In the genomic region with DNA sequence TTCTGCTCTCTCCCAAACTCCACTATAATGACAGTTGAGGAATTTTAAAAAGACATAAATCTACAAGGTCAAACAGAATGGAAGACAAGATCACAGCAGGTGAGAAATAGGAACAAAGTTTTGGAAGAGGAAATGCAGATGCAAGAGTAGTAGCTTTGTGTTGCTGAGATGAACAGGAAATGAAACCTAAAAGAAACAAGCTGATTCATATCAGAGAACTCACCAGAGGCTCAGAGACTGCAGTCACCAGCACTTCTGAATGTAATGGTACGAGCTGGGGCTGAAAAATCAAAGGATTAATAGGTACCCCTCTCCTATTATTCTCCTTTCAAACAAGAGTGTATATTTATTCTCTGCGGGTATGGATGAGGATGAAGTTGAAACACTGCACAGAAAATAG, we compare ENCODE assay signal across 8 cellular contexts.
A peak's percentile ranks its signal among the peaks of the same experiment; 100 is the strongest.
DNase-seq lines count a peak whose midpoint lies in the region; ATAC-seq and TF ChIP-seq lines count a peak whose summit lies in the region.

No MANE protein-coding gene starts in this region.

- intact Hi-C loops in lower leg skin (cut with DNase I; ENCODE audit: low total_unique reads), result no loop called here

- no peak for TF ChIP-seq EP300 in suprapubic skin (IDR thresholded peaks at IDR 0.05)

- in situ Hi-C loops in brain microvascular endothelial cell (cut with HindIII; ENCODE audit: low pct_ligation_motif_present, low sequenced_read_pairs), result no loop called here

- H3K27me3 ChIP-seq in suprapubic skin, result no peaks in the 10 kb centered on the region
- no peaks in the 10 kb centered on the region for H3K27me3 ChIP-seq in brain microvascular endothelial cell (replicated peaks)

- 69% methylated on average over 2 of the region's 2 CpGs for WGBS in suprapubic skin
- WGBS in lower leg skin, 2 donors, result 62 to 72% methylated on average over 2 of the region's 2 CpGs

- H3K36me3 ChIP-seq in suprapubic skin (no peaks in the 10 kb centered on the region), brain microvascular endothelial cell (replicated peaks) (no peaks in the 10 kb centered on the region)

- TF ChIP-seq POLR2A in suprapubic skin (IDR thresholded peaks at IDR 0.05), result no peak
- no peak for TF ChIP-seq POLR2A in lower leg skin (IDR thresholded peaks at IDR 0.05)

- no peak overlapping the region for H3K4me3 ChIP-seq in suprapubic skin
- no peak overlapping the region for H3K4me3 ChIP-seq in brain microvascular endothelial cell (ENCODE audit: low read depth, low read length)
- no peak overlapping the region for H3K4me3 ChIP-seq in lower leg skin (ENCODE audit: low read depth, poor library complexity, severe bottlenecking)

- no peak for TF ChIP-seq CTCF in suprapubic skin (IDR thresholded peaks at IDR 0.05)
- no peak for TF ChIP-seq CTCF in brain microvascular endothelial cell (IDR thresholded peaks at IDR 0.05; ENCODE audit: low read depth, low read length, missing control alignments)
- TF ChIP-seq CTCF in lower leg skin (IDR thresholded peaks at IDR 0.05), result no peak

- peak; percentile 50 for DNase-seq in HT1080 (ENCODE audit: low read depth)
- no peak for DNase-seq in epithelial cell of prostate (ENCODE audit: low read depth, low spot score)
- no peak for DNase-seq in suprapubic skin (ENCODE audit: low spot score in 2 of 2)
- DNase-seq in brain microvascular endothelial cell, result no peak
- no peak for DNase-seq in lower leg skin (ENCODE audit: low spot score in 2 of 2)
- DNase-seq in stimulated activated CD4-positive, alpha-beta T cell treated with anti-CD3 and anti-CD28 coated beads, Interleukin-4, amount 100 ng/mL, for 1 hour, result no peak

- H3K4me1 ChIP-seq in suprapubic skin, result no peaks in the 10 kb centered on the region

- peak overlapping the region; percentile 4 for H3K27ac ChIP-seq in epithelial cell of prostate
- H3K27ac ChIP-seq in suprapubic skin, result no peak overlapping the region
- H3K27ac ChIP-seq in brain microvascular endothelial cell, result no peak overlapping the region

- peaks cover 8% of the 10 kb centered on the region for H3K9me3 ChIP-seq in suprapubic skin

- ATAC-seq in GM18508 (IDR thresholded peaks at IDR 0.05; ENCODE audit: insufficient read depth, unreplicated experiment), result peak; percentile 95
- peak; percentile 94 for ATAC-seq in GM21619 (IDR thresholded peaks at IDR 0.05; ENCODE audit: unreplicated experiment)
